Comparison of ENCODE assay signal across 35 cellular contexts in genomic region chr7:7112868-7113267, GRCh38.
"Had no signal": no experiment of that assay in that cellular context is flagged by ENCODE, and none has a peak within 500 bp of the region (broad histone marks: within the 10 kb centered on the region; RNA-seq: fewer than 3 reads in every experiment).

No MANE protein-coding gene starts in this region.

- H3K27me3 Mint-ChIP-seq: activated B cell treated with CpG ODN at 0.5 μM for 24 hours; activated CD4-positive, alpha-beta memory T cell treated with anti-CD3 and anti-CD28 coated beads for 36 hours; activated CD8-positive, alpha-beta T cell treated with anti-CD3 and anti-CD28 coated beads for 36 hours; activated naive CD8-positive, alpha-beta T cell treated with anti-CD3 and anti-CD28 coated beads for 36 hours; activated T-helper 17 cell treated with anti-CD3 and anti-CD28 coated beads, Interleukin-2, amount 50 U/mL, for 72 hours had no signal

- H3K36me3 Mint-ChIP-seq: activated naive CD8-positive, alpha-beta T cell treated with anti-CD3 and anti-CD28 coated beads for 36 hours had no signal

- H3K4me1 Mint-ChIP-seq: activated B cell treated with CpG ODN at 0.5 μM for 24 hours; activated CD4-positive, alpha-beta T cell treated with anti-CD3 and anti-CD28 coated beads, Interleukin-2, amount 10 ng/mL, durations not matched to agents 24 days and 14 days; activated naive CD8-positive, alpha-beta T cell treated with anti-CD3 and anti-CD28 coated beads for 36 hours; activated T-helper 17 cell treated with anti-CD3 and anti-CD28 coated beads, Interleukin-2, amount 50 U/mL, for 72 hours had no signal

- H3K4me3 ChIP-seq: adrenal gland, body of pancreas, breast epithelium had no signal

- H3K36me3 ChIP-seq: adrenal gland, brain microvascular endothelial cell, breast epithelium had no signal

- ATAC-seq: activated CD8-positive, alpha-beta T cell treated with anti-CD3 and anti-CD28 coated beads for 36 hours; activated naive CD4-positive, alpha-beta T cell treated with anti-CD3 and anti-CD28 coated beads, Interleukin-2, amount 50 U/mL, for 72 hours; activated T-cell treated with anti-CD3 and anti-CD28 coated beads, Interleukin-2, amount 50 U/mL, for 4 hours; activated T-cell treated with anti-CD3 and anti-CD28 coated beads, Interleukin-2, amount 50 U/mL, for 72 hours; activated T-helper 17 cell treated with anti-CD3 and anti-CD28 coated beads, Interleukin-2, amount 50 U/mL, for 72 hours; body of pancreas; T-cell had no signal

- H3K4me3 Mint-ChIP-seq: activated B cell treated with CpG ODN at 0.5 μM for 24 hours; activated CD4-positive, alpha-beta memory T cell treated with anti-CD3 and anti-CD28 coated beads for 36 hours; activated CD4-positive, alpha-beta T cell treated with anti-CD3 and anti-CD28 coated beads, Interleukin-2, amount 10 ng/mL, durations not matched to agents 24 days and 14 days; activated CD8-positive, alpha-beta T cell treated with anti-CD3 and anti-CD28 coated beads for 36 hours; activated naive CD4-positive, alpha-beta T cell treated with anti-CD3 and anti-CD28 coated beads for 36 hours; activated naive CD8-positive, alpha-beta T cell treated with anti-CD3 and anti-CD28 coated beads for 36 hours; activated T-cell treated with anti-CD3 and anti-CD28 coated beads, Interleukin-2, amount 50 U/mL, for 4 hours; activated T-cell treated with anti-CD3 and anti-CD28 coated beads, Interleukin-2, amount 50 U/mL, for 72 hours; activated T-helper 1 cell treated with anti-CD3 and anti-CD28 coated beads, Interleukin-12 subunit alpha, Interleukin-12 subunit beta, Interleukin-2, Interleukin-4 antibody, amounts not matched to agents 30 ng/mL and 10 ng/mL and 1 ng/mL, durations not matched to agents 14 hours and 24 hours and 36 hours; activated T-helper 17 cell treated with anti-CD3 and anti-CD28 coated beads, Interleukin-2, amount 50 U/mL, for 72 hours; T-cell; T-helper 2 cell treated with Interferon-gamma antibody and Interleukin-4, amounts not matched to agents 5 μg/mL and 100 μg/mL, for 36 hours had no signal

- H3K4me1 ChIP-seq: adrenal gland, breast epithelium had no signal

- H3K27ac Mint-ChIP-seq: activated B cell treated with CpG ODN at 0.5 μM for 24 hours; activated CD4-positive, alpha-beta memory T cell treated with anti-CD3 and anti-CD28 coated beads for 36 hours; activated CD4-positive, alpha-beta T cell treated with anti-CD3 and anti-CD28 coated beads, Interleukin-2, amount 10 ng/mL, durations not matched to agents 24 days and 14 days; activated CD8-positive, alpha-beta T cell treated with anti-CD3 and anti-CD28 coated beads for 36 hours; activated naive CD4-positive, alpha-beta T cell treated with anti-CD3 and anti-CD28 coated beads for 36 hours; activated naive CD8-positive, alpha-beta T cell treated with anti-CD3 and anti-CD28 coated beads for 36 hours; activated T-cell treated with anti-CD3 and anti-CD28 coated beads, Interleukin-2, amount 50 U/mL, for 72 hours; activated T-helper 1 cell treated with anti-CD3 and anti-CD28 coated beads, Interleukin-12 subunit alpha, Interleukin-12 subunit beta, Interleukin-2, Interleukin-4 antibody, amounts not matched to agents 30 ng/mL and 10 ng/mL and 1 ng/mL, durations not matched to agents 14 hours and 24 hours and 36 hours; activated T-helper 17 cell treated with anti-CD3 and anti-CD28 coated beads, Interleukin-2, amount 50 U/mL, for 72 hours; T-cell; T-helper 2 cell treated with Interferon-gamma antibody and Interleukin-4, amounts not matched to agents 5 μg/mL and 100 μg/mL, for 36 hours had no signal

- DNase-seq: activated B cell treated with CpG ODN at 0.5 μM for 24 hours; activated CD4-positive, alpha-beta memory T cell treated with anti-CD3 and anti-CD28 coated beads for 36 hours; activated CD4-positive, alpha-beta T cell treated with anti-CD3 and anti-CD28 coated beads for 4 hours; activated CD4-positive, alpha-beta T cell treated with anti-CD3 and anti-CD28 coated beads, Interleukin-2, amount 10 ng/mL, durations not matched to agents 24 days and 14 days; activated CD4-positive, alpha-beta T cell treated with anti-CD3 and anti-CD28 coated beads, Interleukin-2, amount 50 U/mL, for 1 hour; activated CD4-positive, alpha-beta T cell treated with anti-CD3 and anti-CD28 coated beads, Interleukin-2, amount 50 U/mL, for 4 hours; activated CD4-positive, CD25-positive, alpha-beta regulatory T cell treated with anti-CD3 and anti-CD28 coated beads, Interleukin-2, amount 50 U/mL, for 72 hours; activated CD8-positive, alpha-beta memory T cell treated with anti-CD3 and anti-CD28 coated beads, Interleukin-2, amount 50 U/mL, for 4 hours; activated CD8-positive, alpha-beta T cell treated with anti-CD3 and anti-CD28 coated beads for 36 hours; activated effector memory CD4-positive, alpha-beta T cell treated with anti-CD3 and anti-CD28 coated beads, Interleukin-2, amount 50 U/mL, for 16 hours; activated gamma-delta T cell treated with Interleukin-2 at 50 U/mL for 16 hours; activated naive CD4-positive, alpha-beta T cell; activated naive CD4-positive, alpha-beta T cell treated with anti-CD3 and anti-CD28 coated beads for 36 hours; activated naive CD4-positive, alpha-beta T cell treated with anti-CD3 and anti-CD28 coated beads, Interleukin-2, amount 50 U/mL, for 16 hours; activated naive CD8-positive, alpha-beta T cell treated with anti-CD3 and anti-CD28 coated beads for 36 hours; activated T-cell treated with anti-CD3 and anti-CD28 coated beads for 4 hours; activated T-cell treated with anti-CD3 and anti-CD28 coated beads, Interleukin-2, amount 50 U/mL, for 1 hour; activated T-cell treated with anti-CD3 and anti-CD28 coated beads, Interleukin-2, amount 50 U/mL, for 4 hours; activated T-cell treated with anti-CD3 and anti-CD28 coated beads, Interleukin-2, amount 50 U/mL, for 72 hours; adrenal gland; amniotic stem cell; aorta; body of pancreas; brain microvascular endothelial cell; central memory CD4-positive, alpha-beta T cell; T-cell; T-helper 2 cell; T-helper 9 cell had no signal

- H3K9me3 Mint-ChIP-seq: activated CD4-positive, alpha-beta T cell treated with anti-CD3 and anti-CD28 coated beads, Interleukin-2, amount 10 ng/mL, durations not matched to agents 24 days and 14 days; activated naive CD4-positive, alpha-beta T cell treated with anti-CD3 and anti-CD28 coated beads, Interleukin-2, amount 50 U/mL, for 72 hours; activated T-helper 17 cell treated with anti-CD3 and anti-CD28 coated beads, Interleukin-2, amount 50 U/mL, for 72 hours had no signal

- H3K27ac ChIP-seq: adrenal gland, body of pancreas, brain microvascular endothelial cell, breast epithelium had no signal

- H3K27me3 ChIP-seq: adrenal gland, body of pancreas, brain microvascular endothelial cell, breast epithelium had no signal

- FAIRE-seq: astrocyte, TTC549 had no signal

- H3K9me3 ChIP-seq: adrenal gland, breast epithelium had no signal
